Comparison of ENCODE assay signal across 1 cellular context in the genomic region with DNA sequence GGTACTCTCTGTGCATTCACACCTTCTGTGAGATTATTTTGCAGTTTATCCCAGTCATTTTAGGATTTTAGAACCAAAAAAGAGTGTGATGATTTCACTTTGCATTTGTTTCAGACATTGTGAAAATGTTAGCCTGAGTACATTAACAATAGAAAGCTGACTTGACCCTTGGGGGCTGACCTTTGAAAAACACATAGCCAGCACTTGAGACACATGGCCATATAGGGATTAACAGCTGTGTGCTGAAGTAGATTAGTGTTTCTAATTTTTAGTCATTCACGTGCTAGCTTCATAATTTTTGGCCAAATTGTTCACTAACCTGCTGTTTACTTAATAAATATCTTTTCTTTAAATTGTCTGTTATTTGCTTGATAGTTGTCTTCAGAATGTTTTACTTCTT.
TF ChIP-seq lines count a peak whose summit lies in the region.

No MANE protein-coding gene starts in this region.

TF ChIP-seq in GM12878, 131 proteins besides CTCF, POLR2A, EP300 and RAD21:
- TF ChIP-seq NR2F1 (conservative IDR thresholded peaks at IDR 0.05) = peak; percentile 80
- TF ChIP-seq, protein P1, sequence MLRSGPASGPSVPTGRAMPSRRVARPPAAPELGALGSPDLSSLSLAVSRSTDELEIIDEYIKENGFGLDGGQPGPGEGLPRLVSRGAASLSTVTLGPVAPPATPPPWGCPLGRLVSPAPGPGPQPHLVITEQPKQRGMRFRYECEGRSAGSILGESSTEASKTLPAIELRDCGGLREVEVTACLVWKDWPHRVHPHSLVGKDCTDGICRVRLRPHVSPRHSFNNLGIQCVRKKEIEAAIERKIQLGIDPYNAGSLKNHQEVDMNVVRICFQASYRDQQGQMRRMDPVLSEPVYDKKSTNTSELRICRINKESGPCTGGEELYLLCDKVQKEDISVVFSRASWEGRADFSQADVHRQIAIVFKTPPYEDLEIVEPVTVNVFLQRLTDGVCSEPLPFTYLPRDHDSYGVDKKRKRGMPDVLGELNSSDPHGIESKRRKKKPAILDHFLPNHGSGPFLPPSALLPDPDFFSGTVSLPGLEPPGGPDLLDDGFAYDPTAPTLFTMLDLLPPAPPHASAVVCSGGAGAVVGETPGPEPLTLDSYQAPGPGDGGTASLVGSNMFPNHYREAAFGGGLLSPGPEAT (IDR thresholded peaks at IDR 0.05; ENCODE audit: low read depth) = no peak
- peak; percentile 58 to 63; a peak in 2 of 4 replicates for TF ChIP-seq BHLHE40 (IDR thresholded peaks at IDR 0.05; ENCODE audit: borderline replicate concordance in 1 of 2, low read depth in 2 of 2, low read length in 1 of 2)
- TF ChIP-seq SRF (IDR thresholded peaks at IDR 0.05; ENCODE audit: low read depth in 2 of 2, low read length in 2 of 2) = 0 out of 4 replicates have a peak, but pooled peaks of 1 of the 2 experiments have one; percentile 30
